ENCODE assay signal across 8 cellular contexts in the genomic region with DNA sequence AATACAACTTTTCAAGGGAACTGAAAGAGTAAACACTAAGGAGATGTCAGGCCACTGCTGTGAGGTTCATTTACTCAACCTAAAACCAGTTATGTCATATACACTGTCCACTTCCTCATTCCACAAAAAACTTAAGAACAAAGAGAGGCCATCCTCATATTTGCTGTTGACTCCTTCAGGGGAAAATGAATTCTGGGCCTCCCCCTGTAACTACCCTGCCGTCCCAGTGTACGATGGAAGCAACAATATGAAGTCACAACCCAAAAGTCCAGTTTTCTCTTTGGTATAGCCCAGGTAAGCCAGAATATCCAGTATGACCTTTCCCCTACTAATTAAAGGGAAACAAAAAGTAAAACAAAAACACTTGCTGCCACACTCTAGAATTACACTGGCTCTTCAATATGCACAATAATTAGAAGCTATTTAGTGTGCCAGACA. TPM values are rescaled to one million over a fixed set of nuclear protein-coding genes. Genes with fewer than 3 reads are reported as not detected.
DNase-seq lines count a peak whose midpoint lies in the region; ATAC-seq and TF ChIP-seq lines count a peak whose summit lies in the region.

No MANE protein-coding gene starts in this region.

- H3K4me3 ChIP-seq in GM12864 (ENCODE audit: low read depth, low read length) (no peak overlapping the region; the same call in 1 of the 2 replicates), cardiac fibroblast (replicated peaks in 1 of 2; ENCODE audit: low read depth in 2 of 2, low read length in 2 of 2) (no peak overlapping the region), colonic mucosa (no peak overlapping the region)

- intact Hi-C loops in colonic mucosa (cut with DNase I) = no loop called here

- no peaks in the 10 kb centered on the region for H3K36me3 ChIP-seq in colonic mucosa

- ATAC-seq in GM21447 (IDR thresholded peaks at IDR 0.05; ENCODE audit: unreplicated experiment) (peak; percentile 90), HG03575 (IDR thresholded peaks at IDR 0.05; ENCODE audit: extremely low read depth, insufficient number of reproducible peaks, low FRiP score, unreplicated experiment) (peak; percentile 63), omental fat pad (ENCODE audit: low FRiP score) (peak; percentile 48)

- peak; percentile 49 for DNase-seq in GM12864 (ENCODE audit: low read depth)
- peak; percentile 40 to 60 for DNase-seq in cardiac fibroblast (ENCODE audit: low read depth in 2 of 2)
- no peak for DNase-seq in omental fat pad (ENCODE audit: low spot score)
- DNase-seq in NCI-H1417 treated with DMSO at 0.1 percent for 48 hours (lab: John Stamatoyannopoulos, UW) = no peak
- no peak for DNase-seq in colonic mucosa
- no peak for DNase-seq in DMS 273 (lab: John Stamatoyannopoulos, UW; ENCODE audit: unreplicated experiment)

- TF ChIP-seq CTCF in GM12864 (IDR thresholded peaks at IDR 0.05; ENCODE audit: low read depth, low read length, missing control alignments) (no peak), cardiac fibroblast (IDR thresholded peaks at IDR 0.05; ENCODE audit: low read depth, low read length) (no peak), omental fat pad (IDR thresholded peaks at IDR 0.05) (no peak), colonic mucosa (IDR thresholded peaks at IDR 0.05) (no peak)

- no peaks in the 10 kb centered on the region for H3K4me1 ChIP-seq in colonic mucosa

- no peaks in the 10 kb centered on the region for H3K27me3 ChIP-seq in colonic mucosa

- no peaks in the 10 kb centered on the region for H3K9me3 ChIP-seq in colonic mucosa

- H3K9ac ChIP-seq in colonic mucosa (ENCODE audit: low read depth in 2 of 2, low read length in 2 of 2) = no peak overlapping the region

- no peak overlapping the region for H3K27ac ChIP-seq in colonic mucosa

RNA-seq across cellular contexts. Expression of a gene that starts 16.2 kb away (rescaled TPM):
- total RNA-seq in omental fat pad = 10 to 100 TPM in 1 of 4 donors, 1 to 10 TPM in 3; 2.6 to 10.4 (median 5.1) TPM
- total RNA-seq in colonic mucosa = 10 to 100 TPM in 1 of 2 donors, 1 to 10 TPM in 1; 4.8 to 11.8 TPM

Comparison
In these comparisons a context has a peak if more than half of its experiments do, and no peak if none do; other contexts are left out.
1. DNase-seq: peak in GM12864 (single experiment) and cardiac fibroblast (2 of 2); none in omental fat pad (single experiment), NCI-H1417 treated with DMSO at 0.1 percent for 48 hours (single experiment), colonic mucosa (single experiment) and DMS 273 (single experiment).
2. Peak in every context shown above with its lines, with median percentiles within 50 percentile points of each other: ATAC-seq.